Comparison of ENCODE assay signal across 8 cellular contexts in the genomic region with DNA sequence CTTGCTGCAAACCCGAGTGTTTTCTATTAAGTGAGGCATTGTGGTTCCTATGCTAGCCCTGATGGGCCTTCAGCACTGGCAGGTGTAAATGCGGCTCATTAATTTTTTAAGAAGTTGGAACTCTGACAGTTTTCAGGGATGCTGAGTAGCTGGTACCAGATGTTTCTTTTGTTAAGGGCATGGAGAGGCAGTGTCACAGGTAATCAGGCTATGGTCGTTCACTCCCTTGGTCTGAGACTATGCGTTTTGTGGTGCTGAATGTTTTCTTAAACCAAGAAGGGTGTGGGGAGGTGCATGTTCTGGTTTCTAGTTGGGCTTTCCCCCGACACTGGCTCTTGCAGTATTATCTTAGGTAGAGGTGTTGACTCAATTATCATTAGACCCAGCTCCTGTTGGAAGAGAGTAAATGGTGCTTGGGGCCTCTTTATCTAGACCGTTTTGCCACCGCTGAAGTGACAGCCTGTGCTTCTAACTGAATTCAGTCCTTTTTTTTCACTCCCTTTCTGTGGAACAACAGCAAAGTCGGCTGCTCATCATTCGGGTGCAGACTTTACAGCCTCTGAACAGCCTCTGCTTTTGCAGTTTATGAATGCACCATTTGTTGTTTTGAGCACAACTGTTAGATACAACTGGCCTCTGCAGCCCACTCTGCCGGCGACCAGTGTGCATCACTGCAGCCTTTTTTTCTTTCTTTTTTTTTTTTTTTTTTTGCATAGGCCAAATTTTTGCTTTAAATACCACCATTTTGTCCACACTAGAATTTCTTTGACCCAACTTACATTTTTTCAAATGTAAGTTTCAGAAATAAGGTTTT.
DNase-seq lines count a peak whose midpoint lies in the region; ATAC-seq lines count a peak whose summit lies in the region.

No MANE protein-coding gene starts in this region.

- DNase-seq in DMS 273 (lab: John Stamatoyannopoulos, UW; ENCODE audit: unreplicated experiment) (peak; percentile 28), DMS 273 treated with DMSO at 0.1 percent for 48 hours (lab: John Stamatoyannopoulos, UW) (no peak), NCI-H345 (lab: John Stamatoyannopoulos, UW) (peak; percentile 83), epithelial cell of prostate (ENCODE audit: low read depth, low spot score) (no peak), retina (peak; percentile 62), GDM1 (lab: John Stamatoyannopoulos, UW) (no peak), SW 1271 (lab: John Stamatoyannopoulos, UW) (no peak)

- peak overlapping the region; percentile 85 for H3K27ac ChIP-seq in epithelial cell of prostate

- no peak for ATAC-seq in GM21529 (IDR thresholded peaks at IDR 0.05; ENCODE audit: unreplicated experiment)

Comparison
In these comparisons a context has a peak if more than half of its experiments do, and no peak if none do; other contexts are left out.
1. DNase-seq: peak in DMS 273 (single experiment), NCI-H345 (single experiment) and retina (single experiment); none in DMS 273 treated with DMSO at 0.1 percent for 48 hours (single experiment), epithelial cell of prostate (single experiment), GDM1 (single experiment) and SW 1271 (0 of 2).